8 cellular contexts compared by ENCODE assay signal in the genomic region with DNA sequence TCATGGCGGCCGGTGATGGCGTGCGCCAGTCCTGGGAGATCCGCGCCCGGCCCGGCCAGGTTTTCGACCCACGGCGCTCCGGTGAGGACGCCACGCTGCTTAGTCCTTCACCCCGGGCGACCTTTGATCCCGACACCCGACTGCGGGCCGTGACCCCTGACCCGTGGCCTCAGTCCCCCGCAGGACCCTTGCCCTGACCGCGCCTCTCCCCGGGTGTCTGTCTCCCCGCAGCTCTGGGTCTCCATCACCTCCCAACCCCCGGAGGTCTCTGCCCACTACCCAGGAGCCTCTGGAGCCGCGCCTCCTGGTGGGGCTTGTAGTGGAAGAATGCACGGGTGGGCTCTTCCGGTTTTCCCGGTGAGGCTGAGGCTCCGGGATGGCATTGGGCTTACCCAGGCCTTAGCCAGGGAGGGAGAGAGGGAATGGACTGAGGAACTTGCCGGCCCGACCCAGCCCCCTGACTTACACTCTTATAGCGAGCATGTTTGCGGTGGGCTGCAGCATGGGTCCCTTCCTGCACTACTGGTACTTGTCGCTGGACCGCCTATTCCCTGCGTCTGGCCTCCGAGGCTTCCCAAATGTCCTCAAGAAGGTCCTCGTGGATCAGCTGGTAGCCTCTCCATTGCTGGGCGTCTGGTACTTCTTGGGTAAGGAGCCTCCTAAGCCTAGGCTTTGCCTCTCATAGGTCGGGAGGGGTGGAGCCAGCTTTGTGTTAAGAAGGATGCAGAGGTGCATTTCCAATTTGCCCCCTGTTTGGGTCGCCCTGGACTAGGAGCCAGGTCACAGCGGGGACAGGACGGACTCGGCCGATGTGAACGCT. TPM values are rescaled to one million over a fixed set of nuclear protein-coding genes. Genes with fewer than 3 reads are reported as not detected.
A peak's percentile ranks its signal among the peaks of the same experiment; 100 is the strongest.
DNase-seq lines count a peak whose midpoint lies in the region; ATAC-seq and TF ChIP-seq lines count a peak whose summit lies in the region.

No MANE protein-coding gene starts in this region.

- no peak overlapping the region for H2AK5ac ChIP-seq in mesenchymal stem cell (ENCODE audit: low read length, severe bottlenecking)

- no peak overlapping the region for H3K27ac Mint-ChIP-seq in MCF 10A (ENCODE audit: low read depth, unreplicated experiment)

- peak overlapping the region in 1 of 2 experiments; percentile 94 for H3K14ac ChIP-seq in mesenchymal stem cell (ENCODE audit: low read length in 2 of 2)

- H3K9me3 ChIP-seq in mesenchymal stem cell (ENCODE audit: control insufficient read depth, low read length) (no peaks in the 10 kb centered on the region), aorta (ENCODE audit: control insufficient read depth, low read length) (no peaks in the 10 kb centered on the region)

- peaks cover 27% of the 10 kb centered on the region for H3K36me3 Mint-ChIP-seq in MCF 10A (ENCODE audit: insufficient read depth, unreplicated experiment)

- no peaks in the 10 kb centered on the region for H3K27me3 ChIP-seq in mesenchymal stem cell (ENCODE audit: control insufficient read depth in 1 of 2, insufficient read depth in 1 of 2, low read length in 2 of 2)
- no peaks in the 10 kb centered on the region for H3K27me3 ChIP-seq in aorta (ENCODE audit: control insufficient read depth in 1 of 2, insufficient read depth in 2 of 2, low read length in 1 of 2)

- peak overlapping the region; percentile 66 for H3K4me2 ChIP-seq in mesenchymal stem cell (ENCODE audit: low read length, poor library complexity, severe bottlenecking)

- H3K27ac ChIP-seq in mesenchymal stem cell (ENCODE audit: low read length, poor library complexity, severe bottlenecking) (no peak overlapping the region), aorta (ENCODE audit: low read depth in 1 of 2, low read length in 2 of 2) (peak overlapping the region in 1 of 2 donors; percentile 71)

- H2BK5ac ChIP-seq in mesenchymal stem cell (ENCODE audit: low read depth, low read length, poor library complexity, severe bottlenecking): no peak overlapping the region

- no peak overlapping the region for H2BK120ac ChIP-seq in mesenchymal stem cell (ENCODE audit: low read depth, low read length)

- peaks cover 12% of the 10 kb centered on the region for H3K4me1 Mint-ChIP-seq in MCF 10A (ENCODE audit: insufficient read depth, unreplicated experiment)

- POLR2A ChIA-PET in MCF 10A (lab: Yijun Ruan, JAX): interaction anchor here (0.6 to 4.9 kb wide), 36 partner anchors 11 to 889 kb away, joined by 3 to 147 read pairs (median 4); partner anchors contain the start of genes CCDC124, GDF15, IFI30 and IQCN

- H4K8ac ChIP-seq in mesenchymal stem cell (ENCODE audit: low read length): no peak overlapping the region

- peak overlapping the region; percentile 97 for H2AFZ ChIP-seq in mesenchymal stem cell (ENCODE audit: low read depth, low read length)

- H3K4ac ChIP-seq in mesenchymal stem cell (ENCODE audit: low read depth in 1 of 2, low read length in 2 of 2): peak overlapping the region in 1 of 2 experiments; percentile 44

- no peak for DNase-seq in GM12864 (ENCODE audit: low read depth)
- no peak for DNase-seq in Jurkat, Clone E6-1 (ENCODE audit: low read depth, low spot score)
- no peak for DNase-seq in MCF 10A (ENCODE audit: unreplicated experiment)
- peak; percentile 38 for DNase-seq in mesenchymal stem cell
- DNase-seq in aorta: no peak
- no peak for DNase-seq in hippocampal formation (lab: John Stamatoyannopoulos, UW)

- H3K9ac ChIP-seq in mesenchymal stem cell (ENCODE audit: low read length): peak overlapping the region; percentile 91

- H3K9me3 Mint-ChIP-seq in MCF 10A (ENCODE audit: unreplicated experiment): no peaks in the 10 kb centered on the region

- WGBS in mesenchymal stem cell: 13% methylated on average over 39 of the region's 50 CpGs
- WGBS in aorta, 2 donors: 6 to 8% methylated on average over 50 of the region's 50 CpGs

- peak overlapping the region; percentile 94 for H2BK15ac ChIP-seq in mesenchymal stem cell (ENCODE audit: low read depth, poor library complexity, severe bottlenecking)

- peak overlapping the region in 1 of 2 experiments; percentile 74 for H3K23ac ChIP-seq in mesenchymal stem cell (ENCODE audit: low read length in 2 of 2)

- H3K4me1 ChIP-seq in mesenchymal stem cell (ENCODE audit: control insufficient read depth, insufficient read depth, low read depth, low read length): peaks cover 16% of the 10 kb centered on the region
- no peaks in the 10 kb centered on the region for H3K4me1 ChIP-seq in aorta (ENCODE audit: control insufficient read depth in 1 of 2, insufficient read depth in 2 of 2, low read length in 2 of 2)

- ATAC-seq in aorta (ENCODE audit: low FRiP score): no peak
- no peak for ATAC-seq in GM18520 (IDR thresholded peaks at IDR 0.05; ENCODE audit: unreplicated experiment)
- no peak for ATAC-seq in GM21447 (IDR thresholded peaks at IDR 0.05; ENCODE audit: unreplicated experiment)

- TF ChIP-seq CTCF in GM12864 (IDR thresholded peaks at IDR 0.05; ENCODE audit: low read depth, low read length, missing control alignments) (no peak), MCF 10A (IDR thresholded peaks at IDR 0.05; ENCODE audit: unreplicated experiment) (no peak)

- peak overlapping the region; percentile 58 to 88 for H3K18ac ChIP-seq in mesenchymal stem cell (ENCODE audit: low read depth in 1 of 2, low read length in 2 of 2)

- H3K4me3 Mint-ChIP-seq in MCF 10A (ENCODE audit: unreplicated experiment): peak overlapping the region; percentile 78

- H3K27me3 Mint-ChIP-seq in MCF 10A (ENCODE audit: insufficient read depth, unreplicated experiment): no peaks in the 10 kb centered on the region

- CTCF ChIA-PET in MCF 10A (lab: Yijun Ruan, JAX): interaction anchor here (0.6 to 1.5 kb wide), 4 partner anchors 9 to 60 kb away, joined by 3 to 7 read pairs (median 4); no protein-coding TSS in a partner anchor

- H3K36me3 ChIP-seq in mesenchymal stem cell (ENCODE audit: control insufficient read depth in 1 of 2, insufficient read depth in 2 of 2, low read depth in 1 of 2, low read length in 2 of 2) (peaks cover 24 to 35% of the 10 kb centered on the region in 2 experiments), aorta (ENCODE audit: control insufficient read depth in 1 of 2, insufficient read depth in 2 of 2, low read length in 1 of 2) (no peaks in the 10 kb centered on the region)

- H3K79me1 ChIP-seq in mesenchymal stem cell (replicated peaks; ENCODE audit: low read length, poor library complexity, severe bottlenecking): peaks cover 14% of the 10 kb centered on the region

- H3K4me3 ChIP-seq in GM12864 (ENCODE audit: low read depth, low read length) (peak overlapping the region; percentile 65), mesenchymal stem cell (ENCODE audit: insufficient read depth in 1 of 2, low read depth in 1 of 2, low read length in 2 of 2) (peak overlapping the region; percentile 90 to 93), aorta (ENCODE audit: low read length in 2 of 2) (peak overlapping the region; percentile 14 to 59)
- peak overlapping the region; percentile 87 for H3K4me3 ChIP-seq in Jurkat, Clone E6-1 (ENCODE audit: low read length)

- H2BK12ac ChIP-seq in mesenchymal stem cell (ENCODE audit: low read length in 2 of 2): peak overlapping the region in 1 of 2 experiments; percentile 59

- BruUV-seq in MCF 10A (replicated peaks; lab: Mats Ljungman, UMichigan): TSS peak; percentile 36

- intact Hi-C loops in MCF 10A (cut with micrococcal nuclease): loop anchor here (2.0 kb wide), 1 partner anchor 217 kb away; no protein-coding TSS in a partner anchor
- intact Hi-C loops in aorta (cut with DNase I): loop anchor here (1.0 to 5.0 kb wide), 3 partner anchors 11 to 129 kb away; partner anchors contain the start of genes LSM4 (in 1 of the 2) and RAB3A (in 1 of the 2)

- peak overlapping the region; percentile 13 for H4K91ac ChIP-seq in mesenchymal stem cell (ENCODE audit: low read length)

RNA-seq across cellular contexts. Expression of gene MPV17L2, which starts 0.6 kb away (rescaled TPM):
- 33.1 TPM for polyA plus RNA-seq in Jurkat, Clone E6-1 (2012; ENCODE audit: insufficient read depth, insufficient read length)
- total RNA-seq in MCF 10A (2022) (12.9 and 15.4 TPM in 2 replicates), aorta (1 to 10 TPM; 5.7 to 6.2 TPM)
- 19.7 TPM for polyA plus RNA-seq in mesenchymal stem cell (2013, experiment 1 of 2)
- 20.2 TPM for polyA plus RNA-seq in mesenchymal stem cell (2013, experiment 2 of 2)
- 10 to 100 TPM in 1 of 2 donors, 1 to 10 TPM in 1; 6.1 to 12.2 TPM for polyA plus RNA-seq in aorta

RNA-seq across cellular contexts. Expression of gene RAB3A, which starts 10.2 kb away (rescaled TPM):
- 12.0 TPM for polyA plus RNA-seq in Jurkat, Clone E6-1 (2012; ENCODE audit: insufficient read depth, insufficient read length)
- total RNA-seq in MCF 10A (2022) (0.68 and 0.81 TPM in 2 replicates), aorta (1 to 10 TPM; 3.4 to 3.8 TPM)
- 5.6 TPM for polyA plus RNA-seq in mesenchymal stem cell (2013, experiment 1 of 2)
- 5.8 TPM for polyA plus RNA-seq in mesenchymal stem cell (2013, experiment 2 of 2)
- 1 to 10 TPM; 2.1 to 2.6 TPM for polyA plus RNA-seq in aorta

RNA-seq across cellular contexts. Expression of gene IFI30, which starts 20.0 kb away (rescaled TPM):
- polyA plus RNA-seq in Jurkat, Clone E6-1 (2012; ENCODE audit: insufficient read depth, insufficient read length): 35.1 TPM
- total RNA-seq in MCF 10A (2022): 4.7 and 9.1 TPM in 2 replicates
- polyA plus RNA-seq in mesenchymal stem cell (2013, experiment 1 of 2): 28.4 TPM
- polyA plus RNA-seq in mesenchymal stem cell (2013, experiment 2 of 2): 27.7 TPM
- 10 to 100 TPM; 85.2 to 92.7 TPM for total RNA-seq in aorta
- 100 to 1,000 TPM in 1 of 2 donors, 10 to 100 TPM in 1; 35.0 to 107 TPM for polyA plus RNA-seq in aorta

RNA-seq across cellular contexts. Expression of gene PDE4C, which starts 32.6 kb away (rescaled TPM):
- polyA plus RNA-seq in Jurkat, Clone E6-1 (2012; ENCODE audit: insufficient read depth, insufficient read length): not detected
- 0.42 and 0.54 TPM in 2 replicates for total RNA-seq in MCF 10A (2022)
- polyA plus RNA-seq in mesenchymal stem cell (2013, experiment 1 of 2): 0.04 TPM
- polyA plus RNA-seq in mesenchymal stem cell (2013, experiment 2 of 2): not detected
- 1 to 10 TPM; 1.7 to 2.3 TPM for total RNA-seq in aorta
- polyA plus RNA-seq in aorta: under 1 TPM; 0.03 to 0.25 TPM

RNA-seq across cellular contexts. Expression of gene PIK3R2, which starts 40.6 kb away (rescaled TPM):
- polyA plus RNA-seq in Jurkat, Clone E6-1 (2012; ENCODE audit: insufficient read depth, insufficient read length): 10.4 TPM
- 31.0 and 33.8 TPM in 2 replicates for total RNA-seq in MCF 10A (2022)
- polyA plus RNA-seq in mesenchymal stem cell (2013, experiment 1 of 2): 83.2 TPM
- polyA plus RNA-seq in mesenchymal stem cell (2013, experiment 2 of 2): 80.2 TPM
- 10 to 100 TPM; 14.1 to 21.8 TPM for total RNA-seq in aorta
- 1 to 10 TPM; 1.8 to 5.1 TPM for polyA plus RNA-seq in aorta

Comparison
In these comparisons a context has a peak if more than half of its experiments do, and no peak if none do; other contexts are left out.
1. H3K4me3 ChIP-seq: peak in every context shown above with its lines; median percentile 92 in mesenchymal stem cell; 87 in Jurkat, Clone E6-1; 65 in GM12864; 36 in aorta.